ENCODE assay signal across 8 cellular contexts in genomic region chr3:197554196-197554561, GRCh38. TPM values are rescaled to one million over a fixed set of nuclear protein-coding genes. Genes with fewer than 3 reads are reported as not detected.
DNase-seq lines count a peak whose midpoint lies in the region; ATAC-seq and TF ChIP-seq lines count a peak whose summit lies in the region.

No MANE protein-coding gene starts in this region.

- ATAC-seq in activated T-cell treated with anti-CD3 and anti-CD28 coated beads, Interleukin-2, amount 50 U/mL, for 4 hours, result no peak

- no peaks in the 10 kb centered on the region for H4K20me1 ChIP-seq in PC-9 (ENCODE audit: insufficient read depth)

- H3K4me1 ChIP-seq in PC-9 (replicated peaks; ENCODE audit: insufficient read depth) (peaks cover 11% of the 10 kb centered on the region), esophagus squamous epithelium (peaks cover 9 to 44% (median 16%) of the 10 kb centered on the region in 3 donors), sigmoid colon (peaks cover 0 to 21% (median 19%) of the 10 kb centered on the region in 4 donors)

- CTCF ChIA-PET in PC-9 (lab: Charles Lee), result no interaction called here

- H3K79me2 ChIP-seq in PC-9 (ENCODE audit: low read depth), result peaks cover 9% of the 10 kb centered on the region; the same call in 1 of the 2 replicates

- H3F3A ChIP-seq in PC-9 (ENCODE audit: insufficient read depth, low read depth), result peaks cover 6% of the 10 kb centered on the region; the same call in 1 of the 2 replicates

- H3K9me3 Mint-ChIP-seq in activated T-cell treated with anti-CD3 and anti-CD28 coated beads, Interleukin-2, amount 50 U/mL, for 4 hours, result no peaks in the 10 kb centered on the region

- H3K27me3 Mint-ChIP-seq in activated T-cell treated with anti-CD3 and anti-CD28 coated beads, Interleukin-2, amount 50 U/mL, for 4 hours (ENCODE audit: low read depth), result peaks cover 7% of the 10 kb centered on the region

- no peaks in the 10 kb centered on the region for H3K9me2 ChIP-seq in PC-9 (ENCODE audit: insufficient read depth)

- H3K4me2 ChIP-seq in PC-9, result peak overlapping the region; percentile 78

- H3K4me3 Mint-ChIP-seq in activated T-cell treated with anti-CD3 and anti-CD28 coated beads, Interleukin-2, amount 50 U/mL, for 4 hours, result peak overlapping the region; percentile 90

- H3K9me3 ChIP-seq in PC-9 (ENCODE audit: insufficient read depth, low read depth), result no peaks in the 10 kb centered on the region
- no peaks in the 10 kb centered on the region for H3K9me3 ChIP-seq in esophagus squamous epithelium
- no peaks in the 10 kb centered on the region for H3K9me3 ChIP-seq in sigmoid colon

- POLR2A ChIA-PET in PC-9 (lab: Charles Lee; ENCODE audit: unreplicated experiment), result interaction anchor here (0.6 kb wide), 1 partner anchor 48 kb away, joined by 3 read pairs; no protein-coding TSS in a partner anchor

- H3K27ac ChIP-seq in PC-9, result 0 out of 2 replicates have a peak overlapping the region, but pooled peaks have one; percentile 1
- peak overlapping the region; percentile 92 to 98 (median 95) for H3K27ac ChIP-seq in esophagus squamous epithelium
- peak overlapping the region; percentile 84 to 97 (median 94) for H3K27ac ChIP-seq in sigmoid colon

- H2AFZ ChIP-seq in PC-9, result peak overlapping the region; percentile 81

- H3K36me3 ChIP-seq in PC-9 (ENCODE audit: low read depth), result no peaks in the 10 kb centered on the region
- H3K36me3 ChIP-seq in esophagus squamous epithelium, result no peaks in the 10 kb centered on the region
- no peaks in the 10 kb centered on the region for H3K36me3 ChIP-seq in sigmoid colon

- TF ChIP-seq CTCF in PC-9 (conservative IDR thresholded peaks at IDR 0.05) (no peak), esophagus squamous epithelium (IDR thresholded peaks at IDR 0.05) (no peak), sigmoid colon (IDR thresholded peaks at IDR 0.05) (no peak)

- DNase-seq in activated T-cell treated with anti-CD3 and anti-CD28 coated beads, Interleukin-2, amount 50 U/mL, for 4 hours, result no peak
- no peak for DNase-seq in activated T-cell treated with anti-CD3 and anti-CD28 coated beads, Interleukin-2, amount 50 U/mL, for 48 hours
- DNase-seq in PC-9 (no peak), esophagus squamous epithelium (lab: John Stamatoyannopoulos, UW) (no peak), sigmoid colon (no peak), DMS153 (lab: John Stamatoyannopoulos, UW) (no peak), head of caudate nucleus (no peak), NOMO-1 treated with dmso at 0.1 percent for 144 hours (lab: John Stamatoyannopoulos, UW; ENCODE audit: unreplicated experiment) (no peak)

- intact Hi-C loops in PC-9 (cut with micrococcal nuclease; ENCODE audit: unreplicated experiment) (loop anchor here (1.0 to 2.0 kb wide), 2 partner anchors 13 to 37 kb away; no protein-coding TSS in a partner anchor), esophagus squamous epithelium (cut with DNase I) (no loop called here), sigmoid colon (cut with DNase I) (no loop called here), head of caudate nucleus (cut with DNase I) (loop anchor here (5.0 kb wide), 1 partner anchor 42 kb away; no protein-coding TSS in a partner anchor)

- H3K4me1 Mint-ChIP-seq in activated T-cell treated with anti-CD3 and anti-CD28 coated beads, Interleukin-2, amount 50 U/mL, for 4 hours (ENCODE audit: low read depth), result peaks cover 10% of the 10 kb centered on the region

- no TSS peak for BruUV-seq in PC-9 (replicated peaks; lab: Mats Ljungman, UMichigan)

- H3K27me3 ChIP-seq in PC-9 (ENCODE audit: insufficient read depth, low read depth) (no peaks in the 10 kb centered on the region), esophagus squamous epithelium (peaks cover 0 to 30% (median 0%) of the 10 kb centered on the region in 4 donors), sigmoid colon (peaks cover 0 to 32% (median 0%) of the 10 kb centered on the region in 3 donors)

- TF ChIP-seq POLR2A in esophagus squamous epithelium (IDR thresholded peaks at IDR 0.05) (no peak), sigmoid colon (IDR thresholded peaks at IDR 0.05) (no peak)

- H3K4me3 ChIP-seq in PC-9 (peak overlapping the region; percentile 75), esophagus squamous epithelium (peak overlapping the region; percentile 59 to 93 (median 79)), sigmoid colon (peak overlapping the region; percentile 65 to 84 (median 70))

- WGBS in esophagus squamous epithelium, 2 donors, result 25 to 27% methylated on average over 10 of the region's 10 CpGs
- WGBS in sigmoid colon, 2 donors, result 27 to 29% methylated on average over 10 of the region's 10 CpGs

- H3K36me3 Mint-ChIP-seq in activated T-cell treated with anti-CD3 and anti-CD28 coated beads, Interleukin-2, amount 50 U/mL, for 4 hours (ENCODE audit: insufficient read depth), result peaks cover 8% of the 10 kb centered on the region

- TF ChIP-seq EP300 in sigmoid colon (IDR thresholded peaks at IDR 0.05), result no peak

RNA-seq across cellular contexts. Expression of gene BDH1, which starts 1.6 kb away (rescaled TPM):
- total RNA-seq in activated T-cell treated with anti-CD3 and anti-CD28 coated beads, Interleukin-2, amount 50 U/mL, for 4 hours, result 10 to 100 TPM; 70.7 to 83.8 (median 79.9) TPM
- total RNA-seq in PC-9 (2021) (51.7 and 55.1 TPM in 2 replicates), esophagus squamous epithelium (10 to 100 TPM; 44.4 to 60.6 (median 52.2) TPM), sigmoid colon (10 to 100 TPM in 1 of 4 donors, 1 to 10 TPM in 3; 2.3 to 16.8 (median 5.4) TPM)
- 100 to 1,000 TPM in 2 of 3 donors, 10 to 100 TPM in 1; 81.1 to 138 (median 102) TPM for polyA plus RNA-seq in sigmoid colon

Comparison
In these comparisons a context has a peak if more than half of its experiments do, and no peak if none do; other contexts are left out.
1. H3K27ac ChIP-seq: peak in every context shown above with its lines; median percentile 95 in esophagus squamous epithelium; 94 in sigmoid colon; 1 in PC-9.
2. intact Hi-C loops: an anchor here in PC-9 (1.0 to 2.0 kb wide) and head of caudate nucleus (5.0 kb wide); none called in esophagus squamous epithelium and sigmoid colon.